8 cellular contexts compared by ENCODE assay signal in the genomic region with DNA sequence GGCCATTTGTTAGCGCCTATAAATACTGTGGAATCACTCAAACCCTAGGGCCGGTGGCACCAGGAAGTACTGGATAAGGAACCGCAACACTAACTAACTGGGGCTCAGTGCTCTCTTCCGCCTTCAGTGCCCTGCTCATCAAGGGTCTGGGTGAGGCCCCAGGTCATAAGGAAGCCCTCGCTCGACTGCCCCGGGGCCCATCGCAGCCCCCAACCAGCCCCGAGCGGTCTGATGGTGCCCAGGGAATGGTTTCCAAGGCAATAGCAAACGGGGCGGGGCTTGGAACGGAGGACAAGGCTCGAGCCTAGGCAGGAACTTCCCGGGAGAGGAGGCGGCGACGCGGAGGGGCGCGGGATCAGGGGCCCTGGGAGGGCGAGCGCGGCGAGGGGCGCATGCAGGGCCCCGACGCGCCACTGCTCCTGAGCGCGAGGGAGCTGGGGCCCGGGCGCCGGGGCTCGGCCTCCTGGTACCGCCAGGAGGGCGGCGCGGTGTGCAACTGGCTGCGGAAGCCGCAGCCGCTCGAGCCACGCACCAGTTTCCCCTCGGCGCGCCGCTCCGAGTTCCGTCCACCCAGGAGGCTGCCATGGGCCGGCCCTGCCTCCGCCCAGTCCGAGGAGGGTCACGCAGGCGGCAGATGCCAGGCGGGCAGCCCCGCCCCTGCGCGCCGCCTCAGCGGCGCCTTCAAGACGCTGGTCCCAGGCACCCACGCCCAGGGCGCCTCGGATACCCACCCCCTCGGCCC. TPM values are rescaled to one million over a fixed set of nuclear protein-coding genes. Genes with fewer than 3 reads are reported as not detected.
DNase-seq lines count a peak whose midpoint lies in the region; ATAC-seq, FAIRE-seq and TF ChIP-seq lines count a peak whose summit lies in the region.

A gene with protein sequence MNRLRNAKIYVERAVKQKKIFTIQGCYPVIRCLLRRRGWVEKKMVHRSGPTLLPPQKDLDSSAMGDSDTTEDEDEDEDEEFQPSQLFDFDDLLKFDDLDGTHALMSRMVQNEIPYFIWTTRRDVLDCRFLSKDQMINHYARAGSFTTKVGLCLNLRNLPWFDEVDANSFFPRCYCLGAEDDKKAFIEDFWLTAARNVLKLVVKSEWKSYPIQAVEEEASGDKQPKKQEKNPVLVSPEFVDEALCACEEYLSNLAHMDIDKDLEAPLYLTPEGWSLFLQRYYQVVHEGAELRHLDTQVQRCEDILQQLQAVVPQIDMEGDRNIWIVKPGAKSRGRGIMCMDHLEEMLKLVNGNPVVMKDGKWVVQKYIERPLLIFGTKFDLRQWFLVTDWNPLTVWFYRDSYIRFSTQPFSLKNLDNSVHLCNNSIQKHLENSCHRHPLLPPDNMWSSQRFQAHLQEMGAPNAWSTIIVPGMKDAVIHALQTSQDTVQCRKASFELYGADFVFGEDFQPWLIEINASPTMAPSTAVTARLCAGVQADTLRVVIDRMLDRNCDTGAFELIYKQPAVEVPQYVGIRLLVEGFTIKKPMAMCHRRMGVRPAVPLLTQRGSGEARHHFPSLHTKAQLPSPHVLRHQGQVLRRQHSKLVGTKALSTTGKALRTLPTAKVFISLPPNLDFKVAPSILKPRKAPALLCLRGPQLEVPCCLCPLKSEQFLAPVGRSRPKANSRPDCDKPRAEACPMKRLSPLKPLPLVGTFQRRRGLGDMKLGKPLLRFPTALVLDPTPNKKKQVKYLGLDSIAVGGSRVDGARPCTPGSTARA (plus strand): TSS at position 648 of the 742 bp plus-strand sequence. CDS start 400 bp downstream, outside the sequence.

- peak; percentile 52 for TF ChIP-seq POLR2A in prostate gland (IDR thresholded peaks at IDR 0.05)

- H2AFZ ChIP-seq in MM.1S (ENCODE audit: low read length): peak within 1 kb of the TSS; percentile 66

- WGBS in right cardiac atrium: under 1% methylated on average over 67 of the region's 67 CpGs
- WGBS in prostate gland: 1% methylated on average over 56 of the region's 67 CpGs

- H3K9me3 ChIP-seq in MM.1S (replicated peaks; ENCODE audit: insufficient read depth, low read length): no peaks in the 10 kb centered on the region
- no peaks in the 10 kb centered on the region for H3K9me3 ChIP-seq in right cardiac atrium (ENCODE audit: control insufficient read depth, low read length)
- no peaks in the 10 kb centered on the region for H3K9me3 ChIP-seq in prostate gland

- H3K4me3 ChIP-seq in MM.1S (ENCODE audit: low read length) (peak within 1 kb of the TSS; percentile 53), right cardiac atrium (ENCODE audit: low read length) (peak within 1 kb of the TSS; percentile 53), prostate gland (peak within 1 kb of the TSS; percentile 60 to 81)

- H3K4me1 ChIP-seq in MM.1S (ENCODE audit: low read length) (no peaks in the 10 kb centered on the region), right cardiac atrium (ENCODE audit: control insufficient read depth, insufficient read depth, low read length) (peaks cover 3% of the 10 kb centered on the region), prostate gland (replicated peaks) (no peaks in the 10 kb centered on the region)

- H3K27ac ChIP-seq in MM.1S (ENCODE audit: low read length) (no peak within 1 kb of the TSS), right cardiac atrium (ENCODE audit: low read length) (peak within 1 kb of the TSS; percentile 78), prostate gland (peak within 1 kb of the TSS; percentile 91 to 98)

- intact Hi-C loops in right cardiac atrium (cut with DNase I): no loop called here
- intact Hi-C loops in prostate gland (cut with DNase I): no loop called here

- H3K9ac ChIP-seq in MM.1S (ENCODE audit: low read length): peak within 1 kb of the TSS; percentile 52; the same call in 1 of the 2 replicates

- no peaks in the 10 kb centered on the region for H3K9me2 ChIP-seq in MM.1S (replicated peaks; ENCODE audit: insufficient read depth, low read length)

- H3K79me2 ChIP-seq in MM.1S (ENCODE audit: low read length): no peaks in the 10 kb centered on the region

- TF ChIP-seq CTCF in D721Med (IDR thresholded peaks at IDR 0.05; ENCODE audit: insufficient read depth, missing control alignments) (no peak), MM.1S (IDR thresholded peaks at IDR 0.05; ENCODE audit: low read length) (no peak), prostate gland (IDR thresholded peaks at IDR 0.05) (no peak)

- H3K36me3 ChIP-seq in MM.1S (replicated peaks; ENCODE audit: insufficient read depth, low read length) (0 out of 2 replicates have a peak, but pooled peaks cover 4% of the 10 kb centered on the region), prostate gland (no peaks in the 10 kb centered on the region)

- peak; percentile 68 for DNase-seq in D721Med (ENCODE audit: insufficient read length, low spot score)
- peak; percentile 21 for DNase-seq in MM.1S
- DNase-seq in T-helper 2 cell: peak in 3 of 5 experiments; percentile 24 to 67 (median 24)
- peak; percentile 86 for DNase-seq in astrocyte of the hippocampus (ENCODE audit: low read depth, low spot score)
- DNase-seq in right cardiac atrium: peak; percentile 84 to 95 (median 93)
- DNase-seq in prostate gland (ENCODE audit: low spot score): peak; percentile 54
- no peak for DNase-seq in HPDE6-E6E7 (ENCODE audit: extremely low spot score)

- peak; percentile 38 for ATAC-seq in GM21423 (IDR thresholded peaks at IDR 0.05; ENCODE audit: unreplicated experiment)
- peak; percentile 89 to 91 for ATAC-seq in right cardiac atrium

- no peak for FAIRE-seq in D721Med (lab: Jason Lieb, UNC)

- no peaks in the 10 kb centered on the region for H4K20me1 ChIP-seq in MM.1S (ENCODE audit: insufficient read depth, low read length)

- H3K27me3 ChIP-seq in MM.1S (replicated peaks; ENCODE audit: insufficient read depth, low read length) (no peaks in the 10 kb centered on the region), right cardiac atrium (ENCODE audit: control insufficient read depth, insufficient read depth) (no peaks in the 10 kb centered on the region), prostate gland (replicated peaks; ENCODE audit: insufficient read depth) (no peaks in the 10 kb centered on the region)

- peak within 1 kb of the TSS; percentile 62 for H3K4me2 ChIP-seq in MM.1S (ENCODE audit: low read depth, low read length)

- H3F3A ChIP-seq in MM.1S (ENCODE audit: insufficient read depth, low read length): peaks cover 11% of the 10 kb centered on the region; the same call in 1 of the 2 replicates

RNA-seq across cellular contexts. Expression of the gene that starts here (rescaled TPM):
- total RNA-seq in right cardiac atrium (10 to 100 TPM; 20.6 to 27.3 (median 23.8) TPM), prostate gland (10 to 100 TPM; 40.7 to 69.0 TPM)
- polyA plus RNA-seq in right cardiac atrium: 23.7 TPM
